8 cellular contexts compared by ENCODE assay signal in genomic region chr19:4375620-4376228, GRCh38. TPM values are rescaled to one million over a fixed set of nuclear protein-coding genes. Genes with fewer than 3 reads are reported as not detected.
A peak's percentile ranks its signal among the peaks of the same experiment; 100 is the strongest.
DNase-seq lines count a peak whose midpoint lies in the region; FAIRE-seq and TF ChIP-seq lines count a peak whose summit lies in the region.

No MANE protein-coding gene starts in this region.

- H3K4me3 Mint-ChIP-seq in osteocyte (ENCODE audit: unreplicated experiment): peak overlapping the region; percentile 5

- H3K9me3 Mint-ChIP-seq in osteocyte (ENCODE audit: unreplicated experiment): no peaks in the 10 kb centered on the region

- TF ChIP-seq POLR2A in H54 (IDR thresholded peaks at IDR 0.05; ENCODE audit: low read depth, low read length): no peak

- TF ChIP-seq CTCF in RWPE1 (conservative IDR thresholded peaks at IDR 0.05; ENCODE audit: low read depth) (no peak), osteocyte (IDR thresholded peaks at IDR 0.05) (peak; percentile 43)

- H3K27me3 Mint-ChIP-seq in osteocyte (ENCODE audit: unreplicated experiment): no peaks in the 10 kb centered on the region

- no peaks in the 10 kb centered on the region for H3K9me3 ChIP-seq in esophagus (ENCODE audit: control insufficient read depth in 2 of 2, insufficient read depth in 1 of 2, low read depth in 1 of 2, low read length in 1 of 2)

- H3K27me3 ChIP-seq in esophagus (ENCODE audit: control insufficient read depth in 1 of 2, insufficient read depth in 2 of 2, low read length in 2 of 2): no peaks in the 10 kb centered on the region

- H3K36me3 ChIP-seq in esophagus (ENCODE audit: control insufficient read depth in 2 of 2, insufficient read depth in 2 of 2, low read length in 1 of 2): peaks cover 0 to 11% of the 10 kb centered on the region in 2 donors

- no peaks in the 10 kb centered on the region for H3K36me3 Mint-ChIP-seq in osteocyte (ENCODE audit: unreplicated experiment)

- no peak overlapping the region for H3K4me3 ChIP-seq in esophagus (ENCODE audit: low read depth in 1 of 2, low read length in 2 of 2)

- POLR2A ChIA-PET in RWPE1 (lab: Yijun Ruan, JAX; ENCODE audit: low non-redundant PET): no interaction called here

- WGBS in esophagus, 2 donors: 30 to 31% methylated on average over 13 of the region's 13 CpGs

- H3K4me1 ChIP-seq in esophagus (ENCODE audit: control insufficient read depth in 2 of 2, insufficient read depth in 2 of 2, low read length in 1 of 2): peaks cover 43 to 71% of the 10 kb centered on the region in 2 donors

- FAIRE-seq in H54 (lab: Jason Lieb, UNC): no peak

- peaks cover 87% of the 10 kb centered on the region for H3K4me1 Mint-ChIP-seq in osteocyte (ENCODE audit: unreplicated experiment)

- H3K27ac ChIP-seq in RWPE1: peak overlapping the region; percentile 99
- H3K27ac ChIP-seq in esophagus (ENCODE audit: low read depth in 2 of 2, low read length in 1 of 2): peak overlapping the region; percentile 95 to 97

- peak overlapping the region; percentile 77 for H3K27ac Mint-ChIP-seq in osteocyte (ENCODE audit: unreplicated experiment)

- DNase-seq in Daoy (ENCODE audit: low read depth) (peak; percentile 86), H54 (ENCODE audit: insufficient read length, low spot score) (peak; percentile 43), RWPE1 (ENCODE audit: low spot score) (no peak), osteocyte (ENCODE audit: extremely low spot score, unreplicated experiment) (no peak), pons (ENCODE audit: low spot score) (no peak), NCI-H2029 (lab: John Stamatoyannopoulos, UW) (no peak)
- DNase-seq in central memory CD4-positive, alpha-beta T cell: no peak

- CTCF ChIA-PET in RWPE1 (lab: Yijun Ruan, JAX): interaction anchor here (0.6 to 3.0 kb wide), 6 partner anchors 13 to 415 kb away, joined by 3 to 25 read pairs (median 4); partner anchors contain the start of gene SH3GL1

RNA-seq across cellular contexts. Expression of gene SH3GL1, which starts 24.6 kb away (rescaled TPM):
- total RNA-seq in Daoy (2014; rRNA removed; shearing (Covaris generic)): 44.3 and 52.8 TPM in 2 replicates
- 100 to 1,000 TPM; 123 to 242 TPM for polyA plus RNA-seq in esophagus
- 105 and 115 TPM in 2 replicates for total RNA-seq in osteocyte

RNA-seq across cellular contexts. Expression of gene CHAF1A, which starts 26.7 kb away (rescaled TPM):
- total RNA-seq in Daoy (2014; rRNA removed; shearing (Covaris generic)): 39.7 and 55.8 TPM in 2 replicates
- polyA plus RNA-seq in esophagus: 10 to 100 TPM; 10.8 to 11.7 TPM
- total RNA-seq in osteocyte: 9.7 and 14.0 TPM in 2 replicates

RNA-seq across cellular contexts. Expression of gene MPND, which starts 32.4 kb away (rescaled TPM):
- 0.95 and 2.5 TPM in 2 replicates for total RNA-seq in Daoy (2014; rRNA removed; shearing (Covaris generic))
- 10 to 100 TPM; 13.5 to 15.5 TPM for polyA plus RNA-seq in esophagus
- total RNA-seq in osteocyte: 14.2 and 20.0 TPM in 2 replicates

RNA-seq across cellular contexts. Expression of gene STAP2, which starts 37.1 kb away (rescaled TPM):
- 28.9 and 35.7 TPM in 2 replicates for total RNA-seq in Daoy (2014; rRNA removed; shearing (Covaris generic))
- polyA plus RNA-seq in esophagus: 100 to 1,000 TPM in 1 of 2 donors, 10 to 100 TPM in 1; 99.2 to 126 TPM
- 2.7 and 5.9 TPM in 2 replicates for total RNA-seq in osteocyte

Comparison
In these comparisons a context has a peak if more than half of its experiments do, and no peak if none do; other contexts are left out.
1. DNase-seq: peak in Daoy (single experiment) and H54 (single experiment); none in RWPE1 (single experiment), osteocyte (single experiment), pons (single experiment), central memory CD4-positive, alpha-beta T cell (single experiment) and NCI-H2029 (single experiment).